ENCODE assay signal across 8 cellular contexts in genomic region chr17:2336215-2337151, GRCh38. TPM values are rescaled to one million over a fixed set of nuclear protein-coding genes. Genes with fewer than 3 reads are reported as not detected.
DNase-seq lines count a peak whose midpoint lies in the region; ATAC-seq, FAIRE-seq and TF ChIP-seq lines count a peak whose summit lies in the region.

TSR1 (minus strand) TSS chr17:2336457; CDS start chr17:2336427, 30 bp downstream.

- H3K36me3 ChIP-seq in H7 (replicated peaks; ENCODE audit: control insufficient read depth, insufficient read depth, low read length) (peaks cover 30% of the 10 kb centered on the region), MG63 (peaks cover 44% of the 10 kb centered on the region), gastroesophageal sphincter (peaks cover 5 to 47% of the 10 kb centered on the region in 2 donors), suprapubic skin (peaks cover 38% of the 10 kb centered on the region)

- H3K9me3 Mint-ChIP-seq in activated naive CD4-positive, alpha-beta T cell treated with anti-CD3 and anti-CD28 coated beads, Interleukin-2, amount 10 ng/mL, durations not matched to agents 7 days and 5 days: no peaks in the 10 kb centered on the region

- H3K4me3 Mint-ChIP-seq in activated naive CD4-positive, alpha-beta T cell treated with anti-CD3 and anti-CD28 coated beads, Interleukin-2, amount 10 ng/mL, durations not matched to agents 7 days and 5 days: peak within 1 kb of the TSS; percentile 97

- H3K36me3 Mint-ChIP-seq in activated naive CD4-positive, alpha-beta T cell treated with anti-CD3 and anti-CD28 coated beads, Interleukin-2, amount 10 ng/mL, durations not matched to agents 7 days and 5 days: peaks cover 10% of the 10 kb centered on the region

- TF ChIP-seq EP300 in gastroesophageal sphincter (IDR thresholded peaks at IDR 0.05) (no peak), suprapubic skin (IDR thresholded peaks at IDR 0.05) (no peak)

- DNase-seq in H7 (peak; percentile 98), MG63 (peak; percentile 90), SK-N-DZ (ENCODE audit: low spot score) (peak; percentile 93), nucleus accumbens (lab: John Stamatoyannopoulos, UW) (peak in 55 of 56 donors; percentile 62 to 96 (median 86)), suprapubic skin (ENCODE audit: low spot score in 2 of 2) (peak; percentile 93 to 94)
- DNase-seq in activated naive CD4-positive, alpha-beta T cell treated with anti-CD3 and anti-CD28 coated beads, Interleukin-2, amount 10 ng/mL, durations not matched to agents 7 days and 5 days: peak; percentile 94

- H3K4me1 ChIP-seq in gastroesophageal sphincter: peaks cover 0 to 40% (median 5%) of the 10 kb centered on the region in 3 donors
- peaks cover 27% of the 10 kb centered on the region for H3K4me1 ChIP-seq in suprapubic skin

- H3K27me3 Mint-ChIP-seq in activated naive CD4-positive, alpha-beta T cell treated with anti-CD3 and anti-CD28 coated beads, Interleukin-2, amount 10 ng/mL, durations not matched to agents 7 days and 5 days: no peaks in the 10 kb centered on the region

- peak; percentile 91 for FAIRE-seq in G401.6 (lab: Jason Lieb, UNC)

- H3K27ac Mint-ChIP-seq in activated naive CD4-positive, alpha-beta T cell treated with anti-CD3 and anti-CD28 coated beads, Interleukin-2, amount 10 ng/mL, durations not matched to agents 7 days and 5 days: peak within 1 kb of the TSS; percentile 96

- H3K27me3 ChIP-seq in H7 (ENCODE audit: control insufficient read depth, insufficient read depth, low read length) (no peaks in the 10 kb centered on the region), MG63 (no peaks in the 10 kb centered on the region), gastroesophageal sphincter (no peaks in the 10 kb centered on the region), suprapubic skin (no peaks in the 10 kb centered on the region)

- peak; percentile 89 for ATAC-seq in gastroesophageal sphincter

- H3K9me3 ChIP-seq in MG63 (no peaks in the 10 kb centered on the region), gastroesophageal sphincter (no peaks in the 10 kb centered on the region), suprapubic skin (no peaks in the 10 kb centered on the region)

- TF ChIP-seq CTCF in gastroesophageal sphincter (IDR thresholded peaks at IDR 0.05) (peak in 2 of 4 experiments; percentile 25 to 67), suprapubic skin (IDR thresholded peaks at IDR 0.05) (peak in 1 of 2 donors; percentile 18)

- H3K27ac ChIP-seq in gastroesophageal sphincter: peak within 1 kb of the TSS; percentile 5 to 95 (median 95)
- peak within 1 kb of the TSS; percentile 92 for H3K27ac ChIP-seq in suprapubic skin

- CTCF ChIA-PET in activated naive CD4-positive, alpha-beta T cell treated with anti-CD3 and anti-CD28 coated beads, Interleukin-2, amount 10 ng/mL, durations not matched to agents 7 days and 5 days (lab: Charles Lee): interaction anchor here (1.0 to 2.8 kb wide), 8 partner anchors 11 to 616 kb away, joined by 3 to 15 read pairs (median 4); partner anchors contain the start of gene HIC1

- peak within 1 kb of the TSS; percentile 92 for H3K4me3 ChIP-seq in H7 (ENCODE audit: insufficient read depth, low read depth, low read length)
- H3K4me3 ChIP-seq in MG63: peak within 1 kb of the TSS; percentile 90
- H3K4me3 ChIP-seq in gastroesophageal sphincter: peak within 1 kb of the TSS; percentile 75 to 98
- peak within 1 kb of the TSS; percentile 97 for H3K4me3 ChIP-seq in suprapubic skin

- H3K4me1 Mint-ChIP-seq in activated naive CD4-positive, alpha-beta T cell treated with anti-CD3 and anti-CD28 coated beads, Interleukin-2, amount 10 ng/mL, durations not matched to agents 7 days and 5 days: peaks cover 33% of the 10 kb centered on the region

- TF ChIP-seq POLR2A in gastroesophageal sphincter (IDR thresholded peaks at IDR 0.05) (peak; percentile 70 to 71), suprapubic skin (IDR thresholded peaks at IDR 0.05) (peak in 1 of 2 donors; percentile 63)

- 0 to 1% methylated on average over 4 to 29 of the region's 77 CpGs for WGBS in gastroesophageal sphincter (ENCODE audit: low coverage in 1 of 2), 2 donors
- under 1% methylated on average over 37 of the region's 77 CpGs for WGBS in suprapubic skin

RNA-seq across cellular contexts. Expression of gene TSR1, which starts in this region (rescaled TPM):
- 70.1 and 81.8 TPM in 2 replicates for total RNA-seq in H7 (2014; rRNA removed; shearing (Covaris generic))
- 26.6 and 30.9 TPM in 2 replicates for total RNA-seq in MG63 (2014; rRNA removed; shearing (Covaris generic); ENCODE audit: low replicate concordance)
- polyA plus RNA-seq in SK-N-DZ (2014; cell fraction: cytosol; rRNA removed): 59.8 and 70.3 TPM in 2 replicates
- 75.9 and 86.6 TPM in 2 replicates for polyA plus RNA-seq in SK-N-DZ (2014; cell fraction: nucleus; rRNA removed)
- total RNA-seq in gastroesophageal sphincter (10 to 100 TPM; 25.0 to 58.3 (median 46.5) TPM), suprapubic skin (10 to 100 TPM; 44.3 to 68.6 (median 59.3) TPM)

Comparison
In these comparisons a context has a peak if more than half of its experiments do, and no peak if none do; other contexts are left out.
1. Peak in every context shown above with its lines: DNase-seq, ATAC-seq, H3K4me3 ChIP-seq and H3K27ac ChIP-seq.